ENCODE assay signal across 8 cellular contexts in the genomic region with DNA sequence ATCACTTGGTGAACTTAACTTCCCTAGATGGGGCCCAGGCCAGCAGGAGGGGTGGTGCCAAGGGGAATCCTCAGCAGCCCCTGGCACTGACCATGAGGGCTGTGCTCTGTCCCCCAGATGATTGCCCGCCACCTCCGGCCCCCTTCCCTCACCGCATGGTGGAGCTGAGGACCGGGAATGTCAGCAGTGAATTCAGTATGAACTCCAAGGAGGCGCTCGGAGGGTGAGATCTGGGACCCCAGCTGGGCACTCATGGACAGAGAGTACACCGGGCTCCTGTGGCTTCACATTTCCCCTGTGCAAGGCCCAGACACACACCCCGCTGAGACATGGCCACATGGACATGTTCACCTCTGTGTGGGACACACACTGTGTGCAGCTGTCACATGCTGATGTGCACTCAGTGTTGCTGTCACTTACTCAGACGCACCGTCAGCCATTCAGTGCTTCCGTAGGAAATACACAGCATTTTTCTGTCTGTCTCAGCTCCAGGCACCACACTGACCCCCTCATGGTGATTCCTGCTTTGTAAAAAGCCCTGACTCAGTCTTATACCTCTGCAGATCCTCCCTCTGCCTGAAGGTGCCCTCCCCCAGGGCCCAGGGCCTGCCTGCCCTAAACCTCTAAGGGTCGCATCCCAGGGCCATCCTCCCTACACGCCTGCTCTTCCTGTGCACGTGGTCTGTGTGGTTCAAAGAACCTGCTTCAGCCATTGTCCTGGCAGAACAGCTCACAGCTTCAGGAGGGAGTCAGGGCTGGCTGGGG. TPM values are rescaled to one million over a fixed set of nuclear protein-coding genes. Genes with fewer than 3 reads are reported as not detected.
DNase-seq lines count a peak whose midpoint lies in the region; ATAC-seq and TF ChIP-seq lines count a peak whose summit lies in the region.
"Had no signal": no experiment of that assay in that cellular context is flagged by ENCODE, and none has a peak within 500 bp of the region (broad histone marks: within the 10 kb centered on the region; RNA-seq: fewer than 3 reads in every experiment).

No MANE protein-coding gene starts in this region.

- no peaks in the 10 kb centered on the region for H3K9me3 ChIP-seq in Panc1 (ENCODE audit: control insufficient read depth, insufficient read depth, low read depth, low read length)
- H3K9me3 ChIP-seq: pancreas had no signal

- H3K27me3 ChIP-seq in Panc1 (ENCODE audit: control insufficient read depth, insufficient read depth, low read length), result no peaks in the 10 kb centered on the region
- H3K27me3 ChIP-seq: pancreas had no signal

- H3K4me3 ChIP-seq in Panc1 (ENCODE audit: low read depth in 2 of 2, low read length in 2 of 2), result no peak overlapping the region

- H3K27ac ChIP-seq in Panc1 (ENCODE audit: low read length), result peak overlapping the region; percentile 36; the same call in 1 of the 2 replicates

- H3K36me3 ChIP-seq in Panc1 (ENCODE audit: control insufficient read depth, insufficient read depth, low read length), result no peaks in the 10 kb centered on the region
- H3K36me3 ChIP-seq: pancreas had no signal

- peaks cover 12% of the 10 kb centered on the region for H3K4me1 ChIP-seq in Panc1 (ENCODE audit: control insufficient read depth, insufficient read depth, low read length)

- DNase-seq in EH (ENCODE audit: low read depth), result peak; percentile 31
- no peak for DNase-seq in Panc1 (ENCODE audit: low read depth, low spot score)
- DNase-seq in kidney glomerular epithelial cell (lab: John Stamatoyannopoulos, UW), result peak; percentile 55
- DNase-seq in H4 (ENCODE audit: low spot score), result no peak
- no peak for DNase-seq in NCI-H128 (lab: John Stamatoyannopoulos, UW; ENCODE audit: unreplicated experiment)
- DNase-seq in NCI-H146 treated with DMSO at 0.1 percent for 48 hours (lab: John Stamatoyannopoulos, UW; ENCODE audit: unreplicated experiment), result no peak
- DNase-seq: KG1 had no signal

- BruUV-seq in Panc1 (replicated peaks; lab: Mats Ljungman, UMichigan), result no TSS peak

- in situ Hi-C loops in Panc1 (cut with HindIII; ENCODE audit: low pct_unique_long_range_greater_than_20kb, low sequenced_read_pairs), result no loop called here

- CTCF ChIA-PET in Panc1 (lab: Charles Lee), result interaction anchor here (0.5 to 2.1 kb wide), 14 partner anchors 14 to 214 kb away, joined by 3 to 13 read pairs (median 6); partner anchors contain the start of gene PDRG1

- intact Hi-C loops in Panc1 (cut with micrococcal nuclease; ENCODE audit: unreplicated experiment), result loop anchor here (1.0 to 5.0 kb wide), 3 partner anchors 23 to 269 kb away; no protein-coding TSS in a partner anchor

- POLR2A ChIA-PET in Panc1 (lab: Charles Lee), result no interaction called here

- ATAC-seq in Panc1, result peak; percentile 7; the same call in 1 of the 2 replicates

- TF ChIP-seq CTCF in Panc1 (IDR thresholded peaks at IDR 0.05), result no peak

RNA-seq across cellular contexts. Expression of gene MYLK2, which starts 4.4 kb away (rescaled TPM):
- 0.87 TPM for total RNA-seq in Panc1 (2021; ENCODE audit: unreplicated experiment)
- 0.15 TPM for polyA plus RNA-seq in Panc1 (2012; ENCODE audit: insufficient read length)
- 0.14 TPM in 1 of 2 replicates, not detected in the other for total RNA-seq in H4 (2014; rRNA removed; shearing (Covaris generic))

RNA-seq across cellular contexts. Expression of gene FOXS1, which starts 21.9 kb away (rescaled TPM):
- 6.3 TPM for total RNA-seq in Panc1 (2021; ENCODE audit: unreplicated experiment)
- 6.0 TPM for polyA plus RNA-seq in Panc1 (2012; ENCODE audit: insufficient read length)
- 0.08 TPM in 1 of 2 replicates, not detected in the other for total RNA-seq in H4 (2014; rRNA removed; shearing (Covaris generic))

RNA-seq across cellular contexts. Expression of gene DUSP15, which starts 46.8 kb away (rescaled TPM):
- 23.6 TPM for total RNA-seq in Panc1 (2021; ENCODE audit: unreplicated experiment)
- polyA plus RNA-seq in Panc1 (2012; ENCODE audit: insufficient read length), result 16.1 TPM
- 7.5 and 9.2 TPM in 2 replicates for total RNA-seq in H4 (2014; rRNA removed; shearing (Covaris generic))

RNA-seq across cellular contexts. Expression of gene TTLL9, which starts 46.9 kb away (rescaled TPM):
- total RNA-seq in Panc1 (2021; ENCODE audit: unreplicated experiment), result 2.1 TPM
- 3.1 TPM for polyA plus RNA-seq in Panc1 (2012; ENCODE audit: insufficient read length)
- total RNA-seq in H4 (2014; rRNA removed; shearing (Covaris generic)), result 0.27 TPM in 1 of 2 replicates, not detected in the other

Comparison
In these comparisons a context has a peak if more than half of its experiments do, and no peak if none do; other contexts are left out.
1. DNase-seq: peak in EH (single experiment) and kidney glomerular epithelial cell (single experiment); none in Panc1 (single experiment), H4 (single experiment), NCI-H128 (single experiment) and NCI-H146 treated with DMSO at 0.1 percent for 48 hours (single experiment).